1 cellular context compared by ENCODE assay signal in the genomic region with DNA sequence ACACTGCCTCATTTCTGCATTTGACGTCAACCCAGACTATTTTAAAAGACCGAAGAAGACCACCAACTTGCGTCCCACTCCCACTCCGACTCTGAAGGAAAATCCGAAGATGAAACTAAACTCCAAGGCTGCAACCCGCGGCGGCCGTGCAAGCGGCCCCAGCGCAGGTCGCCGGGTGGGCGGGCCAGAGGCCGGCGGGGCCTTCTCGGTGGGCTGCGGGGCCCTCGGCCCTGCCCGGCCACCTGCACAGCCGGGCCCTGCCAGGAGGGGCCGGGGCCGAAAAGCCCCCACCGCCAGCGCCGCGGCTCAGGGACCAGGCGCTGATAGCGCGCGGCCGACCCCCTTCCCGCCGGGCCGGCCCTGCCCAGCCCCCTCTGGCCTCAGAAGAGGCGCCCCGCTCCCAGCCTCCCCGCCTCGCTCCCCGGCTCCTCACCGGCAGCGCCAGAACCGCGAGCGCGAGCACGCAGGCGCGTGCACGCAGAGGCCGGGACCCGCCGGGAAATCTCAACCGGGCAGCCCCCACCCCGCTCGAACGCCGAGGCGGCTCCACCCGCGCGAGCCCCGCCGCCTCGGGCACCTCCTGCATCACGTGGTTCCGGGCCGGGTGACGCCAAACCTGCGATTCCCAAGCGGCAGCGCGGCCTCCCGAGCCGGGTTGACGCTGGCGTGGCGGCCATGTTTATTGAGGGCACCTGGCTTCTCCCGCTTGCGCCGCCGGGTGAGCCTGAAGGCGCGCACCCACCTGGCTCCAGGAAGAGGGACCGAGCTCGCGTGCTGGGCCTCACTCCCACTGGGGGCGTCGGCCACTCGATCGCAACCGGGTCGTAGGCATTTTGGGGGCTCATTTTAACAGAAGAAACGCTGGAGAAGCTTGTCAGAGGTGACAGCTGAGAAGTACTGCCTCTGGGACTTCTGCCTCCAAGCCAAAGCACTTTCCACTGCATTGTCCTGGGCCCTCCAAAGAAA.
A peak's percentile ranks its signal among the peaks of the same experiment; 100 is the strongest.
TF ChIP-seq lines count a peak whose summit lies in the region.

A gene (minus strand): TSS at position 589 of the 966 bp plus-strand sequence. CDS start 1,170 bp downstream, outside the sequence.

TF ChIP-seq in HepG2, 621 proteins besides CTCF, POLR2A, EP300 and RAD21 (continued from another document and continues in another):
- TF ChIP-seq, protein P1, sequence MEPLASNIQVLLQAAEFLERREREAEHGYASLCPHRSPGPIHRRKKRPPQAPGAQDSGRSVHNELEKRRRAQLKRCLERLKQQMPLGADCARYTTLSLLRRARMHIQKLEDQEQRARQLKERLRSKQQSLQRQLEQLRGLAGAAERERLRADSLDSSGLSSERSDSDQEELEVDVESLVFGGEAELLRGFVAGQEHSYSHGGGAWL (CRISPR knock-in tag; IDR thresholded peaks at IDR 0.05) = peak; percentile 88
- TF ChIP-seq BORCS8-MEF2B (CRISPR knock-in tag; IDR thresholded peaks at IDR 0.05) = peak; percentile 77
- peak; percentile 68; the same call in 1 of the 2 replicates for TF ChIP-seq ZBTB7A (CRISPR knock-in tag; IDR thresholded peaks at IDR 0.05)
- no peak for TF ChIP-seq RCOR2 (CRISPR knock-in tag; IDR thresholded peaks at IDR 0.05)
- peak; percentile 57; the same call in 1 of the 2 replicates for TF ChIP-seq ARNTL (CRISPR knock-in tag; IDR thresholded peaks at IDR 0.05)
- TF ChIP-seq ZNF652 (CRISPR knock-in tag; IDR thresholded peaks at IDR 0.05; ENCODE audit: borderline replicate concordance, low read depth) = no peak
- peak; percentile 89 for TF ChIP-seq AKAP8 (CRISPR knock-in tag; IDR thresholded peaks at IDR 0.05)
- 0 out of 2 replicates have a peak, but pooled peaks have one; percentile 15 for TF ChIP-seq CC2D1A (CRISPR knock-in tag; IDR thresholded peaks at IDR 0.05)
- TF ChIP-seq ZNF790 (CRISPR knock-in tag; IDR thresholded peaks at IDR 0.05; ENCODE audit: borderline replicate concordance) = peak; percentile 71; the same call in 1 of the 2 replicates
- TF ChIP-seq, protein P2, sequence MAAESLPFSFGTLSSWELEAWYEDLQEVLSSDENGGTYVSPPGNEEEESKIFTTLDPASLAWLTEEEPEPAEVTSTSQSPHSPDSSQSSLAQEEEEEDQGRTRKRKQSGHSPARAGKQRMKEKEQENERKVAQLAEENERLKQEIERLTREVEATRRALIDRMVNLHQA (CRISPR knock-in tag; IDR thresholded peaks at IDR 0.05) = no peak
- TF ChIP-seq ZNF558 (CRISPR knock-in tag; IDR thresholded peaks at IDR 0.05; ENCODE audit: borderline replicate concordance) = peak; percentile 83; the same call in 1 of the 2 replicates
- TF ChIP-seq TAF1 (CRISPR knock-in tag; IDR thresholded peaks at IDR 0.05) = peak; percentile 52; the same call in 1 of the 2 replicates
- peak; percentile 83; the same call in 2 of the 3 replicates for TF ChIP-seq MXI1 (IDR thresholded peaks at IDR 0.05; ENCODE audit: borderline replicate concordance, low read depth, low read length)
- no peak for TF ChIP-seq ZNF883 (CRISPR knock-in tag; IDR thresholded peaks at IDR 0.05; ENCODE audit: not compliant biosample characterization)
- no peak for TF ChIP-seq RARG (CRISPR knock-in tag; IDR thresholded peaks at IDR 0.05; ENCODE audit: low read depth)
- TF ChIP-seq, protein P3, sequence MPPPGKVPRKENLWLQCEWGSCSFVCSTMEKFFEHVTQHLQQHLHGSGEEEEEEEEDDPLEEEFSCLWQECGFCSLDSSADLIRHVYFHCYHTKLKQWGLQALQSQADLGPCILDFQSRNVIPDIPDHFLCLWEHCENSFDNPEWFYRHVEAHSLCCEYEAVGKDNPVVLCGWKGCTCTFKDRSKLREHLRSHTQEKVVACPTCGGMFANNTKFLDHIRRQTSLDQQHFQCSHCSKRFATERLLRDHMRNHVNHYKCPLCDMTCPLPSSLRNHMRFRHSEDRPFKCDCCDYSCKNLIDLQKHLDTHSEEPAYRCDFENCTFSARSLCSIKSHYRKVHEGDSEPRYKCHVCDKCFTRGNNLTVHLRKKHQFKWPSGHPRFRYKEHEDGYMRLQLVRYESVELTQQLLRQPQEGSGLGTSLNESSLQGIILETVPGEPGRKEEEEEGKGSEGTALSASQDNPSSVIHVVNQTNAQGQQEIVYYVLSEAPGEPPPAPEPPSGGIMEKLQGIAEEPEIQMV (CRISPR knock-in tag; IDR thresholded peaks at IDR 0.05; ENCODE audit: low read depth) = no peak
- 0 out of 2 replicates have a peak, but pooled peaks have one; percentile 47 for TF ChIP-seq ESRRA (CRISPR knock-in tag; IDR thresholded peaks at IDR 0.05; ENCODE audit: low read depth)
- TF ChIP-seq ZNF773 (CRISPR knock-in tag; IDR thresholded peaks at IDR 0.05; ENCODE audit: borderline replicate concordance) = peak; percentile 90; the same call in 1 of the 2 replicates
- peak; percentile 62; the same call in 1 of the 2 replicates for TF ChIP-seq YEATS2 (CRISPR knock-in tag; IDR thresholded peaks at IDR 0.05; ENCODE audit: borderline replicate concordance)
- TF ChIP-seq, protein P4, sequence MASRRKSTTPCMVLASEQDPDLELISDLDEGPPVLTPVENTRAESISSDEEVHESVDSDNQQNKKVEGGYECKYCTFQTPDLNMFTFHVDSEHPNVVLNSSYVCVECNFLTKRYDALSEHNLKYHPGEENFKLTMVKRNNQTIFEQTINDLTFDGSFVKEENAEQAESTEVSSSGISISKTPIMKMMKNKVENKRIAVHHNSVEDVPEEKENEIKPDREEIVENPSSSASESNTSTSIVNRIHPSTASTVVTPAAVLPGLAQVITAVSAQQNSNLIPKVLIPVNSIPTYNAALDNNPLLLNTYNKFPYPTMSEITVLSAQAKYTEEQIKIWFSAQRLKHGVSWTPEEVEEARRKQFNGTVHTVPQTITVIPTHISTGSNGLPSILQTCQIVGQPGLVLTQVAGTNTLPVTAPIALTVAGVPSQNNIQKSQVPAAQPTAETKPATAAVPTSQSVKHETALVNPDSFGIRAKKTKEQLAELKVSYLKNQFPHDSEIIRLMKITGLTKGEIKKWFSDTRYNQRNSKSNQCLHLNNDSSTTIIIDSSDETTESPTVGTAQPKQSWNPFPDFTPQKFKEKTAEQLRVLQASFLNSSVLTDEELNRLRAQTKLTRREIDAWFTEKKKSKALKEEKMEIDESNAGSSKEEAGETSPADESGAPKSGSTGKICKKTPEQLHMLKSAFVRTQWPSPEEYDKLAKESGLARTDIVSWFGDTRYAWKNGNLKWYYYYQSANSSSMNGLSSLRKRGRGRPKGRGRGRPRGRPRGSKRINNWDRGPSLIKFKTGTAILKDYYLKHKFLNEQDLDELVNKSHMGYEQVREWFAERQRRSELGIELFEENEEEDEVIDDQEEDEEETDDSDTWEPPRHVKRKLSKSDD (CRISPR knock-in tag; IDR thresholded peaks at IDR 0.05; ENCODE audit: low read depth) = peak; percentile 84
- TF ChIP-seq CHCHD3 (CRISPR knock-in tag; IDR thresholded peaks at IDR 0.05) = 0 out of 2 replicates have a peak, but pooled peaks have one; percentile 17
- TF ChIP-seq, protein P5, sequence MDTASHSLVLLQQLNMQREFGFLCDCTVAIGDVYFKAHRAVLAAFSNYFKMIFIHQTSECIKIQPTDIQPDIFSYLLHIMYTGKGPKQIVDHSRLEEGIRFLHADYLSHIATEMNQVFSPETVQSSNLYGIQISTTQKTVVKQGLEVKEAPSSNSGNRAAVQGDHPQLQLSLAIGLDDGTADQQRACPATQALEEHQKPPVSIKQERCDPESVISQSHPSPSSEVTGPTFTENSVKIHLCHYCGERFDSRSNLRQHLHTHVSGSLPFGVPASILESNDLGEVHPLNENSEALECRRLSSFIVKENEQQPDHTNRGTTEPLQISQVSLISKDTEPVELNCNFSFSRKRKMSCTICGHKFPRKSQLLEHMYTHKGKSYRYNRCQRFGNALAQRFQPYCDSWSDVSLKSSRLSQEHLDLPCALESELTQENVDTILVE (CRISPR knock-in tag; IDR thresholded peaks at IDR 0.05) = peak; percentile 97
- 0 out of 2 replicates have a peak, but pooled peaks have one; percentile 47 for TF ChIP-seq ZBTB38 (CRISPR knock-in tag; IDR thresholded peaks at IDR 0.05)
- TF ChIP-seq, protein P6, sequence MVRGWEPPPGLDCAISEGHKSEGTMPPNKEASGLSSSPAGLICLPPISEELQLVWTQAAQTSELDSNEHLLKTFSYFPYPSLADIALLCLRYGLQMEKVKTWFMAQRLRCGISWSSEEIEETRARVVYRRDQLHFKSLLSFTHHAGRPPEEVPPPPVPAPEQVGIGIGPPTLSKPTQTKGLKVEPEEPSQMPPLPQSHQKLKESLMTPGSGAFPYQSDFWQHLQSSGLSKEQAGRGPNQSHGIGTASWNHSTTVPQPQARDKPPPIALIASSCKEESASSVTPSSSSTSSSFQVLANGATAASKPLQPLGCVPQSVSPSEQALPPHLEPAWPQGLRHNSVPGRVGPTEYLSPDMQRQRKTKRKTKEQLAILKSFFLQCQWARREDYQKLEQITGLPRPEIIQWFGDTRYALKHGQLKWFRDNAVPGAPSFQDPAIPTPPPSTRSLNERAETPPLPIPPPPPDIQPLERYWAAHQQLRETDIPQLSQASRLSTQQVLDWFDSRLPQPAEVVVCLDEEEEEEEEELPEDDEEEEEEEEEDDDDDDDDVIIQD (CRISPR knock-in tag; IDR thresholded peaks at IDR 0.05; ENCODE audit: low read depth) = 0 out of 2 replicates have a peak, but pooled peaks have one; percentile 54
- TF ChIP-seq, protein P7, sequence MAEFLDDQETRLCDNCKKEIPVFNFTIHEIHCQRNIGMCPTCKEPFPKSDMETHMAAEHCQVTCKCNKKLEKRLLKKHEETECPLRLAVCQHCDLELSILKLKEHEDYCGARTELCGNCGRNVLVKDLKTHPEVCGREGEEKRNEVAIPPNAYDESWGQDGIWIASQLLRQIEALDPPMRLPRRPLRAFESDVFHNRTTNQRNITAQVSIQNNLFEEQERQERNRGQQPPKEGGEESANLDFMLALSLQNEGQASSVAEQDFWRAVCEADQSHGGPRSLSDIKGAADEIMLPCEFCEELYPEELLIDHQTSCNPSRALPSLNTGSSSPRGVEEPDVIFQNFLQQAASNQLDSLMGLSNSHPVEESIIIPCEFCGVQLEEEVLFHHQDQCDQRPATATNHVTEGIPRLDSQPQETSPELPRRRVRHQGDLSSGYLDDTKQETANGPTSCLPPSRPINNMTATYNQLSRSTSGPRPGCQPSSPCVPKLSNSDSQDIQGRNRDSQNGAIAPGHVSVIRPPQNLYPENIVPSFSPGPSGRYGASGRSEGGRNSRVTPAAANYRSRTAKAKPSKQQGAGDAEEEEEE (CRISPR knock-in tag; IDR thresholded peaks at IDR 0.05; ENCODE audit: borderline replicate concordance) = no peak
- peak; percentile 100 for TF ChIP-seq YY1 (IDR thresholded peaks at IDR 0.05; ENCODE audit: insufficient read depth, insufficient replicate concordance, low read depth, low read length)
- TF ChIP-seq, protein P8, sequence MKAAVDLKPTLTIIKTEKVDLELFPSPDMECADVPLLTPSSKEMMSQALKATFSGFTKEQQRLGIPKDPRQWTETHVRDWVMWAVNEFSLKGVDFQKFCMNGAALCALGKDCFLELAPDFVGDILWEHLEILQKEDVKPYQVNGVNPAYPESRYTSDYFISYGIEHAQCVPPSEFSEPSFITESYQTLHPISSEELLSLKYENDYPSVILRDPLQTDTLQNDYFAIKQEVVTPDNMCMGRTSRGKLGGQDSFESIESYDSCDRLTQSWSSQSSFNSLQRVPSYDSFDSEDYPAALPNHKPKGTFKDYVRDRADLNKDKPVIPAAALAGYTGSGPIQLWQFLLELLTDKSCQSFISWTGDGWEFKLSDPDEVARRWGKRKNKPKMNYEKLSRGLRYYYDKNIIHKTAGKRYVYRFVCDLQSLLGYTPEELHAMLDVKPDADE (CRISPR knock-in tag; IDR thresholded peaks at IDR 0.05) = peak; percentile 81; the same call in 1 of the 2 replicates
- TF ChIP-seq NR2C2 (CRISPR knock-in tag; IDR thresholded peaks at IDR 0.05; ENCODE audit: borderline replicate concordance) = peak; percentile 89
- peak; percentile 95 for TF ChIP-seq MAZ (IDR thresholded peaks at IDR 0.05; ENCODE audit: borderline replicate concordance, low read depth, low read length)
- TF ChIP-seq MAZ (CRISPR knock-in tag; IDR thresholded peaks at IDR 0.05; ENCODE audit: low read depth) = peak; percentile 95
- TF ChIP-seq ZNF317 (CRISPR knock-in tag; IDR thresholded peaks at IDR 0.05) = no peak
- no peak; the same call in 1 of the 2 replicates for TF ChIP-seq ZC3H13 (CRISPR knock-in tag; IDR thresholded peaks at IDR 0.05)
- TF ChIP-seq, protein P9, sequence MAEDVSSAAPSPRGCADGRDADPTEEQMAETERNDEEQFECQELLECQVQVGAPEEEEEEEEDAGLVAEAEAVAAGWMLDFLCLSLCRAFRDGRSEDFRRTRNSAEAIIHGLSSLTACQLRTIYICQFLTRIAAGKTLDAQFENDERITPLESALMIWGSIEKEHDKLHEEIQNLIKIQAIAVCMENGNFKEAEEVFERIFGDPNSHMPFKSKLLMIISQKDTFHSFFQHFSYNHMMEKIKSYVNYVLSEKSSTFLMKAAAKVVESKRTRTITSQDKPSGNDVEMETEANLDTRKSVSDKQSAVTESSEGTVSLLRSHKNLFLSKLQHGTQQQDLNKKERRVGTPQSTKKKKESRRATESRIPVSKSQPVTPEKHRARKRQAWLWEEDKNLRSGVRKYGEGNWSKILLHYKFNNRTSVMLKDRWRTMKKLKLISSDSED (CRISPR knock-in tag; IDR thresholded peaks at IDR 0.05) = no peak
- TF ChIP-seq ZFP90 (CRISPR knock-in tag; IDR thresholded peaks at IDR 0.05; ENCODE audit: borderline replicate concordance) = peak; percentile 89; the same call in 1 of the 2 replicates
- 0 out of 2 replicates have a peak, but pooled peaks have one; percentile 18 for TF ChIP-seq HMG20A (CRISPR knock-in tag; IDR thresholded peaks at IDR 0.05; ENCODE audit: borderline replicate concordance)
- TF ChIP-seq, protein P10, sequence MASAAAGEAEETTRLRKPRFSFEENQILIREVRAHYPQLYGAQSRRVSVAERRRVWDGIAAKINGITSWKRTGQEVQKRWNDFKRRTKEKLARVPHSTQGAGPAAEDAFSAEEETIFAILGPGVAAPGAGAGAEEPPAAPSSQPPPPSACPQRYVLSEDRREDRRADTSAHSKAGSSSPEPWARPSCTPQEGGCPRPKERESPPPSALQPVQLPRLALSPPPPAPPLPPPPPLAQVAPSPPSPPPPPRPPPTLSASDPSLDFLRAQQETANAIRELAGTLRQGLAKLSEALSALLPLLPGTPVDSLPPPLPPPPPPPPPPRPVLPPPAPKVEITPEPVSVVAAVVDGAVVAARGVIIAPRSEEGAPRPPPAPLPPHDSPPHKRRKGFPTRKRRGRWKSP (CRISPR knock-in tag; IDR thresholded peaks at IDR 0.05) = peak; percentile 95
- TF ChIP-seq ZNF549 (CRISPR knock-in tag; IDR thresholded peaks at IDR 0.05) = no peak
- TF ChIP-seq IRF2 (CRISPR knock-in tag; IDR thresholded peaks at IDR 0.05) = peak; percentile 91
- TF ChIP-seq, protein P11, sequence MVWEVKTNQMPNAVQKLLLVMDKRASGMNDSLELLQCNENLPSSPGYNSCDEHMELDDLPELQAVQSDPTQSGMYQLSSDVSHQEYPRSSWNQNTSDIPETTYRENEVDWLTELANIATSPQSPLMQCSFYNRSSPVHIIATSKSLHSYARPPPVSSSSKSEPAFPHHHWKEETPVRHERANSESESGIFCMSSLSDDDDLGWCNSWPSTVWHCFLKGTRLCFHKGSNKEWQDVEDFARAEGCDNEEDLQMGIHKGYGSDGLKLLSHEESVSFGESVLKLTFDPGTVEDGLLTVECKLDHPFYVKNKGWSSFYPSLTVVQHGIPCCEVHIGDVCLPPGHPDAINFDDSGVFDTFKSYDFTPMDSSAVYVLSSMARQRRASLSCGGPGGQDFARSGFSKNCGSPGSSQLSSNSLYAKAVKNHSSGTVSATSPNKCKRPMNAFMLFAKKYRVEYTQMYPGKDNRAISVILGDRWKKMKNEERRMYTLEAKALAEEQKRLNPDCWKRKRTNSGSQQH (CRISPR knock-in tag; IDR thresholded peaks at IDR 0.05; ENCODE audit: low read depth) = peak; percentile 76; the same call in 1 of the 2 replicates
